8 cellular contexts compared by ENCODE assay signal in the genomic region with DNA sequence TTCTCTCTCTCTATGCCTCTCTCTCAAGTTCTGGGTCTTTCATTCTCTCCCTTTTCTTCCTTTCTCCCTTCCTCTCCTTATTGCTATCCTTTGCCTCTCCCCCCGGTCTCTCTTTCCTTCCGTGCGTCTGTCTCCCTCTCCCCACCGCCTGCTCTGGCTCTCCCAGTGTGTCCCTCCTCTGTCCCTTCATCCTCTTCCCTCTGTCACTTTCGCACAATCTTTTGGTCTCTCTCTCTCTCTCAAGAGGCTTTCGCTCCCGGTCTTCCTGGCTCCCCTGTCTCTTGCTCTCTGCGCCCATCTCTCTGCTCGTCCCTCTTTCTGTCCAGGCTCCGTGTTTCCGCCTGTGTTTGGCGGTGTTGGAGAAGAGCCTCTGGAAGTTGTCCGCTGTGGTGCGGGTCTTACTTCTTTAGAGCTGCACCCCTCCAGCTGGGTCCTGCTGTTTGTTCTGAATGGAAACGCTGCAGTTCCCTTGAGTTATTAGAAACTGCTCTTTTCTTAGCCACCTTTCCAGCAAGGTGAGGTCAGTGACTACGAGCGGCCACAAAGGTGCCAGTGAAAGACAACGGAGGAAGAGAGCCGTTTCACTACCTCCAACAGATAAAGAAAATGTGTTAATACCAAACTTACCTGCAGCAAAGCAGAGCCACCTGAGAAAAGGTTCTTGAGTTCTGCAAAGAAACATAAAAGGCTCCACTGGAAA. TPM values are rescaled to one million over a fixed set of nuclear protein-coding genes. Genes with fewer than 3 reads are reported as not detected.
DNase-seq lines count a peak whose midpoint lies in the region; ATAC-seq and TF ChIP-seq lines count a peak whose summit lies in the region.

No MANE protein-coding gene starts in this region.

- peaks cover 0 to 8% (median 2%) of the 10 kb centered on the region in 4 donors for H3K4me1 ChIP-seq in right lobe of liver
- peaks cover 3 to 18% (median 6%) of the 10 kb centered on the region in 4 donors for H3K4me1 ChIP-seq in upper lobe of left lung

- H3K9me3 Mint-ChIP-seq in activated CD4-positive, alpha-beta memory T cell treated with anti-CD3 and anti-CD28 coated beads for 36 hours = no peaks in the 10 kb centered on the region
- H3K9me3 Mint-ChIP-seq in activated CD4-positive, alpha-beta memory T cell treated with anti-CD3 and anti-CD28 coated beads, Interleukin-2, amount 10 ng/mL, durations not matched to agents 7 days and 5 days = no peaks in the 10 kb centered on the region

- peak overlapping the region; percentile 28 to 54 (median 28) for H3K4me3 ChIP-seq in right lobe of liver
- H3K4me3 ChIP-seq in upper lobe of left lung = peak overlapping the region in 3 of 4 donors; percentile 53 to 56 (median 54)

- peaks cover 8% of the 10 kb centered on the region for H3K4me1 Mint-ChIP-seq in activated CD4-positive, alpha-beta memory T cell treated with anti-CD3 and anti-CD28 coated beads for 36 hours (ENCODE audit: low read depth)
- H3K4me1 Mint-ChIP-seq in activated CD4-positive, alpha-beta memory T cell treated with anti-CD3 and anti-CD28 coated beads, Interleukin-2, amount 10 ng/mL, durations not matched to agents 7 days and 5 days = peaks cover 10% of the 10 kb centered on the region

- peaks cover 53% of the 10 kb centered on the region for H3K27me3 Mint-ChIP-seq in activated CD4-positive, alpha-beta memory T cell treated with anti-CD3 and anti-CD28 coated beads for 36 hours
- H3K27me3 Mint-ChIP-seq in activated CD4-positive, alpha-beta memory T cell treated with anti-CD3 and anti-CD28 coated beads, Interleukin-2, amount 10 ng/mL, durations not matched to agents 7 days and 5 days = peaks cover 67% of the 10 kb centered on the region

- in situ Hi-C loops in ACHN (cut with HindIII; ENCODE audit: low pct_ligation_motif_present, low pct_unique_long_range_greater_than_20kb, low sequenced_read_pairs) = no loop called here

- TF ChIP-seq CTCF in right lobe of liver (IDR thresholded peaks at IDR 0.05) = no peak
- no peak for TF ChIP-seq CTCF in upper lobe of left lung (IDR thresholded peaks at IDR 0.05)

- CTCF ChIA-PET in activated CD4-positive, alpha-beta memory T cell treated with anti-CD3 and anti-CD28 coated beads for 36 hours (lab: Charles Lee) = no interaction called here
- CTCF ChIA-PET in activated CD4-positive, alpha-beta memory T cell treated with anti-CD3 and anti-CD28 coated beads, Interleukin-2, amount 10 ng/mL, durations not matched to agents 7 days and 5 days (lab: Charles Lee) = no interaction called here

- H3K27ac Mint-ChIP-seq in activated CD4-positive, alpha-beta memory T cell treated with anti-CD3 and anti-CD28 coated beads for 36 hours = no peak overlapping the region
- H3K27ac Mint-ChIP-seq in activated CD4-positive, alpha-beta memory T cell treated with anti-CD3 and anti-CD28 coated beads, Interleukin-2, amount 10 ng/mL, durations not matched to agents 7 days and 5 days = no peak overlapping the region

- intact Hi-C loops in activated CD4-positive, alpha-beta memory T cell treated with anti-CD3 and anti-CD28 coated beads for 36 hours (cut with micrococcal nuclease) = no loop called here
- intact Hi-C loops in right lobe of liver (cut with DNase I) = no loop called here

- TF ChIP-seq EP300 in upper lobe of left lung (IDR thresholded peaks at IDR 0.05) = no peak

- no peaks in the 10 kb centered on the region for H3K9me3 ChIP-seq in right lobe of liver
- H3K9me3 ChIP-seq in upper lobe of left lung = no peaks in the 10 kb centered on the region

- no peak for DNase-seq in activated CD4-positive, alpha-beta memory T cell treated with anti-CD3 and anti-CD28 coated beads for 36 hours
- DNase-seq in activated CD4-positive, alpha-beta memory T cell treated with anti-CD3 and anti-CD28 coated beads, Interleukin-2, amount 10 ng/mL, durations not matched to agents 7 days and 5 days = no peak
- DNase-seq in caudate nucleus (lab: John Stamatoyannopoulos, UW) (peak in 2 of 61 donors; percentile 2 to 19), right lobe of liver (no peak), upper lobe of left lung (no peak), ACHN (no peak), A172 (ENCODE audit: low spot score) (no peak)

- POLR2A ChIA-PET in activated CD4-positive, alpha-beta memory T cell treated with anti-CD3 and anti-CD28 coated beads for 36 hours (lab: Charles Lee) = no interaction called here
- POLR2A ChIA-PET in activated CD4-positive, alpha-beta memory T cell treated with anti-CD3 and anti-CD28 coated beads, Interleukin-2, amount 10 ng/mL, durations not matched to agents 7 days and 5 days (lab: Charles Lee) = no interaction called here

- H3K27me3 ChIP-seq in right lobe of liver (peaks cover 0 to 10% of the 10 kb centered on the region in 2 donors), upper lobe of left lung (peaks cover 0 to 13% (median 4%) of the 10 kb centered on the region in 4 donors)

- TF ChIP-seq POLR2A in right lobe of liver (IDR thresholded peaks at IDR 0.05) (no peak), upper lobe of left lung (IDR thresholded peaks at IDR 0.05) (no peak)

- peak overlapping the region; percentile 34 for H3K4me3 Mint-ChIP-seq in activated CD4-positive, alpha-beta memory T cell treated with anti-CD3 and anti-CD28 coated beads for 36 hours
- no peak overlapping the region for H3K4me3 Mint-ChIP-seq in activated CD4-positive, alpha-beta memory T cell treated with anti-CD3 and anti-CD28 coated beads, Interleukin-2, amount 10 ng/mL, durations not matched to agents 7 days and 5 days

- 16% methylated on average over 19 of the region's 19 CpGs for WGBS in right lobe of liver (ENCODE audit: insufficient coverage, low coverage, low lambda C conversion rate, missing lambda C conversion rate)
- WGBS in upper lobe of left lung, 2 donors = 25 to 30% methylated on average over 19 of the region's 19 CpGs

- no peaks in the 10 kb centered on the region for H3K36me3 ChIP-seq in right lobe of liver
- no peaks in the 10 kb centered on the region for H3K36me3 ChIP-seq in upper lobe of left lung

- no peaks in the 10 kb centered on the region for H3K36me3 Mint-ChIP-seq in activated CD4-positive, alpha-beta memory T cell treated with anti-CD3 and anti-CD28 coated beads for 36 hours
- no peaks in the 10 kb centered on the region for H3K36me3 Mint-ChIP-seq in activated CD4-positive, alpha-beta memory T cell treated with anti-CD3 and anti-CD28 coated beads, Interleukin-2, amount 10 ng/mL, durations not matched to agents 7 days and 5 days (ENCODE audit: low read depth)

- ATAC-seq in right lobe of liver (peak in 3 of 4 donors; percentile 10 to 56 (median 35)), upper lobe of left lung (ENCODE audit: low FRiP score in 2 of 2) (peak in 1 of 2 donors; percentile 29), GM18867 (IDR thresholded peaks at IDR 0.05; ENCODE audit: unreplicated experiment) (no peak)

- H3K27ac ChIP-seq in caudate nucleus (ENCODE audit: low read depth, low read length) (peak overlapping the region; percentile 67), right lobe of liver (no peak overlapping the region), upper lobe of left lung (peak overlapping the region in 2 of 4 donors; percentile 7 to 75)

RNA-seq across cellular contexts. Expression of a gene that starts 1.1 kb away (rescaled TPM):
- not detected for total RNA-seq in activated CD4-positive, alpha-beta memory T cell treated with anti-CD3 and anti-CD28 coated beads for 36 hours
- total RNA-seq in activated CD4-positive, alpha-beta memory T cell treated with anti-CD3 and anti-CD28 coated beads, Interleukin-2, amount 10 ng/mL, durations not matched to agents 7 days and 5 days = not detected
- 1 to 10 TPM in 1 of 6 experiments, under 1 TPM in 5; 0.31 to 1.6 (median 0.62) TPM for total RNA-seq in right lobe of liver
- 1 to 10 TPM in 5 of 6 donors, under 1 TPM in 1; 0.78 to 7.7 (median 3.5) TPM for total RNA-seq in upper lobe of left lung
- total RNA-seq in A172 (2014; rRNA removed; shearing (Covaris generic)) = 0.05 TPM in 1 of 2 replicates, not detected in the other
